ENCODE assay signal across 8 cellular contexts in the genomic region with DNA sequence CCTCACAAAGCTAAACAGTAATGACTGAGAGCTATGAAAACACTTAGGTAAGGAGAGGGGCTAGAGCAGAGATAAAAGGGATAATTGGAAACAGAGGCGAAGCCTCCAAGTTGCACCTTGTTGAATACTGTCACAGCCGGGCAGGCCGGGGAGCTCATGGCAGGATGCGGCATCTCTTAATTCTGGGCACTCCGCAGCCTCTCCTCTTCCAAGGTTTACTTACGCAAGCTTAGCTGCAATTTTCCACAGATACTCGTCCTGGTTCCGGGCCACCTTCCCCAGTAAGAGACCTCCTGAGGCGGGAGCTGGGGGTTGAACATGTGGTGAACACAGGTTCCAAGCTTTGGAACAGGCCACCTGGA.
A peak's percentile ranks its signal among the peaks of the same experiment; 100 is the strongest.
DNase-seq lines count a peak whose midpoint lies in the region; ATAC-seq and TF ChIP-seq lines count a peak whose summit lies in the region.

No MANE protein-coding gene starts in this region.

- H3K14ac ChIP-seq in mesenchymal stem cell (ENCODE audit: low read length in 2 of 2) = no peak overlapping the region

- H3K27ac ChIP-seq in heart right ventricle = peak overlapping the region in 7 of 10 donors; percentile 77 to 96 (median 94)
- peak overlapping the region in 1 of 2 donors; percentile 87 for H3K27ac ChIP-seq in right atrium auricular region
- H3K27ac ChIP-seq in ascending aorta = no peak overlapping the region
- no peak overlapping the region for H3K27ac ChIP-seq in mesenchymal stem cell (ENCODE audit: low read length, poor library complexity, severe bottlenecking)
- H3K27ac ChIP-seq in urinary bladder (ENCODE audit: low read depth) = no peak overlapping the region

- H3K36me3 ChIP-seq in heart right ventricle (no peaks in the 10 kb centered on the region), right atrium auricular region (no peaks in the 10 kb centered on the region), ascending aorta (no peaks in the 10 kb centered on the region), mesenchymal stem cell (ENCODE audit: control insufficient read depth in 1 of 2, insufficient read depth in 2 of 2, low read depth in 1 of 2, low read length in 2 of 2) (no peaks in the 10 kb centered on the region), urinary bladder (ENCODE audit: insufficient read depth) (no peaks in the 10 kb centered on the region)

- H3K27me3 ChIP-seq in heart right ventricle = no peaks in the 10 kb centered on the region
- H3K27me3 ChIP-seq in right atrium auricular region = no peaks in the 10 kb centered on the region
- no peaks in the 10 kb centered on the region for H3K27me3 ChIP-seq in ascending aorta
- H3K27me3 ChIP-seq in mesenchymal stem cell (ENCODE audit: control insufficient read depth in 1 of 2, insufficient read depth in 1 of 2, low read length in 2 of 2) = no peaks in the 10 kb centered on the region

- H3K4me2 ChIP-seq in mesenchymal stem cell (ENCODE audit: low read length, poor library complexity, severe bottlenecking) = no peak overlapping the region

- no peaks in the 10 kb centered on the region for H3K79me1 ChIP-seq in mesenchymal stem cell (replicated peaks; ENCODE audit: low read length, poor library complexity, severe bottlenecking)

- H4K91ac ChIP-seq in mesenchymal stem cell (ENCODE audit: low read length) = no peak overlapping the region

- H4K8ac ChIP-seq in mesenchymal stem cell (ENCODE audit: low read length) = no peak overlapping the region

- peak overlapping the region; percentile 89 for H3K9ac ChIP-seq in mesenchymal stem cell (ENCODE audit: low read length)

- H3K4me3 ChIP-seq in heart right ventricle (peak overlapping the region; percentile 49 to 76 (median 66)), right atrium auricular region (peak overlapping the region in 1 of 2 donors; percentile 66), ascending aorta (peak overlapping the region; percentile 69 to 84), mesenchymal stem cell (ENCODE audit: insufficient read depth in 1 of 2, low read depth in 1 of 2, low read length in 2 of 2) (peak overlapping the region in 1 of 2 experiments; percentile 71), urinary bladder (ENCODE audit: low read depth, low read length) (peak overlapping the region; percentile 51)

- no peak overlapping the region for H2BK12ac ChIP-seq in mesenchymal stem cell (ENCODE audit: low read length in 2 of 2)

- ATAC-seq in heart right ventricle = no peak
- no peak for ATAC-seq in GM21619 (IDR thresholded peaks at IDR 0.05; ENCODE audit: unreplicated experiment)

- no peak for DNase-seq in heart right ventricle
- DNase-seq in right atrium auricular region (ENCODE audit: low spot score) = no peak
- no peak for DNase-seq in ascending aorta (ENCODE audit: low spot score in 2 of 2)
- no peak for DNase-seq in mesenchymal stem cell
- DNase-seq in NAMALWA (ENCODE audit: low spot score) = no peak
- DNase-seq in A172 (ENCODE audit: low spot score) = no peak

- WGBS in heart right ventricle, 2 donors = 94 to 95% methylated on average over 9 of the region's 9 CpGs
- WGBS in mesenchymal stem cell = 96% methylated on average over 9 of the region's 9 CpGs
- 61% methylated on average over 9 of the region's 9 CpGs for WGBS in urinary bladder

- H3K4me1 ChIP-seq in heart right ventricle (peaks cover 0 to 21% (median 15%) of the 10 kb centered on the region in 9 donors), right atrium auricular region (peaks cover 0 to 17% of the 10 kb centered on the region in 2 donors), ascending aorta (peaks cover 0 to 3% of the 10 kb centered on the region in 2 donors), mesenchymal stem cell (ENCODE audit: control insufficient read depth, insufficient read depth, low read depth, low read length) (no peaks in the 10 kb centered on the region), urinary bladder (ENCODE audit: insufficient read depth) (no peaks in the 10 kb centered on the region)

- no peak overlapping the region for H3K23ac ChIP-seq in mesenchymal stem cell (ENCODE audit: low read length in 2 of 2)

- H3K18ac ChIP-seq in mesenchymal stem cell (ENCODE audit: low read depth in 1 of 2, low read length in 2 of 2) = no peak overlapping the region

- intact Hi-C loops in heart right ventricle (cut with DNase I) (loop anchor here (1.0 to 10.0 kb wide), 15 partner anchors 41 to 384 kb away; a partner anchor contains a TSS), ascending aorta (cut with DNase I) (loop anchor here (2.0 to 10.0 kb wide), 5 partner anchors 69 to 261 kb away; no protein-coding TSS in a partner anchor)

- no peak overlapping the region for H2AK5ac ChIP-seq in mesenchymal stem cell (ENCODE audit: low read length, severe bottlenecking)

- no peak overlapping the region for H2AFZ ChIP-seq in mesenchymal stem cell (ENCODE audit: low read depth, low read length)

- no peak overlapping the region for H2BK15ac ChIP-seq in mesenchymal stem cell (ENCODE audit: low read depth, poor library complexity, severe bottlenecking)

- no peak overlapping the region for H2BK120ac ChIP-seq in mesenchymal stem cell (ENCODE audit: low read depth, low read length)

- H3K9me3 ChIP-seq in heart right ventricle = no peaks in the 10 kb centered on the region
- no peaks in the 10 kb centered on the region for H3K9me3 ChIP-seq in right atrium auricular region
- no peaks in the 10 kb centered on the region for H3K9me3 ChIP-seq in ascending aorta
- H3K9me3 ChIP-seq in mesenchymal stem cell (ENCODE audit: control insufficient read depth, low read length) = no peaks in the 10 kb centered on the region

- TF ChIP-seq CTCF in heart right ventricle (IDR thresholded peaks at IDR 0.05) (no peak), right atrium auricular region (IDR thresholded peaks at IDR 0.05) (no peak), ascending aorta (IDR thresholded peaks at IDR 0.05) (no peak)

- no peak overlapping the region for H3K4ac ChIP-seq in mesenchymal stem cell (ENCODE audit: low read depth in 1 of 2, low read length in 2 of 2)

- H2BK5ac ChIP-seq in mesenchymal stem cell (ENCODE audit: low read depth, low read length, poor library complexity, severe bottlenecking) = no peak overlapping the region

Comparison
In these comparisons a context has a peak if more than half of its experiments do, and no peak if none do; other contexts are left out.
1. H3K27ac ChIP-seq: peak in heart right ventricle (7 of 10); none in ascending aorta (0 of 2), mesenchymal stem cell (single experiment) and urinary bladder (single experiment).